Comparison of ENCODE assay signal across 25 cellular contexts in the genomic region with DNA sequence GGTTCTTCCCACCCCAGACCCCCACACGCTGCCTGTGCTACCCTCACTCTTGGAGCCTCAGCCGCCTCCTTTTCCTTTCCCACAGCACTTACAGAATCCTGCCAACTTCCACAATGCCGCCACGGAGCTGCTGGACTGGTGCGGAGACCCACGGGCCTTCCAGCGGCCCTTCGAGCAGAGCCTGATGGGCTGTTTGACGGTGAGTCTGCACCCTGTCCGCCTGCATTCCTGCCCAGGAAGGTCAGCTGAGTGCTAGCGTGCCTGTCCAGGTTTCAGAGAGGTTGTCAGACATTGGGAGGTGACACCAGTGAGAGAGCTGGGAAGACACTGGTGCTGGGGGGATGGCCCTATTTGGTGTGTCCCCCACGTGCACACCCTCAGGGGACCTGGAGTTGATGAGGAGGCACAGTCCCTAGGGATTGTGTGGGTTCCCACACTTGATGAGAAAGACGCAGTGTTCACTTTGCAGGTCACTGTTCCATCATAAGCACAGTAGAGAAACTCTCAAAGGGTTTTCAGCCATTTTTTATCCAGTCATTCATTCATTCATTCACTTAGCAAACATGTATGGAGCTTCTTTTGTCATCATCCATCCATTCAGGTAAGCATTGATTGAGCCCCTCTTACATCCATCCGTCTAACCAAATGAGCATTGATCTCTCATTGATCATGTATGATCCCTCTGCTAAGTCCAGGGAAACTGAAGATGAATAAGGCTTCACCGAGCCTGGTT.
"Had no signal": no experiment of that assay in that cellular context is flagged by ENCODE, and none has a peak within 500 bp of the region (broad histone marks: within the 10 kb centered on the region; RNA-seq: fewer than 3 reads in every experiment).

No MANE protein-coding gene starts in this region.

- H3K27me3 Mint-ChIP-seq: activated naive CD4-positive, alpha-beta T cell treated with anti-CD3 and anti-CD28 coated beads, Interleukin-2, amount 50 U/mL, for 24 hours; stimulated activated naive CD8-positive, alpha-beta T cell treated with anti-CD3 and anti-CD28 coated beads, Interleukin-15, Interleukin-2, amounts not matched to agents 100 ng/mL and 50 ng/mL, for 24 hours had no signal

- H3K4me1 Mint-ChIP-seq: activated naive CD4-positive, alpha-beta T cell treated with anti-CD3 and anti-CD28 coated beads, Interleukin-2, amount 50 U/mL, for 24 hours had no signal

- H3K9me3 Mint-ChIP-seq: activated naive CD4-positive, alpha-beta T cell treated with anti-CD3 and anti-CD28 coated beads, Interleukin-2, amount 50 U/mL, for 24 hours; nephron; stimulated activated naive CD8-positive, alpha-beta T cell treated with anti-CD3 and anti-CD28 coated beads, Interleukin-15, Interleukin-2, amounts not matched to agents 100 ng/mL and 50 ng/mL, for 24 hours had no signal

- H3K4me3 ChIP-seq: adrenal gland, lung, suprapubic skin, transverse colon had no signal

- H3K27ac Mint-ChIP-seq: activated naive CD4-positive, alpha-beta T cell treated with anti-CD3 and anti-CD28 coated beads, Interleukin-2, amount 50 U/mL, for 24 hours; stimulated activated naive CD8-positive, alpha-beta T cell treated with anti-CD3 and anti-CD28 coated beads, Interleukin-15, Interleukin-2, amounts not matched to agents 100 ng/mL and 50 ng/mL, for 24 hours had no signal

- H3K4me1 ChIP-seq: adrenal gland, transverse colon had no signal

- H3K27ac ChIP-seq: adrenal gland, suprapubic skin, transverse colon, VCaP had no signal

- DNase-seq: activated CD4-positive, alpha-beta T cell treated with anti-CD3 and anti-CD28 coated beads for 1 hour; activated CD8-positive, alpha-beta memory T cell treated with anti-CD3 and anti-CD28 coated beads for 24 hours; activated CD8-positive, alpha-beta memory T cell treated with anti-CD3 and anti-CD28 coated beads, Interleukin-2, amount 50 U/mL, for 48 hours; activated effector memory CD4-positive, alpha-beta T cell treated with anti-CD3 and anti-CD28 coated beads, Interleukin-2, amount 50 U/mL, for 16 hours; activated T-cell treated with anti-CD3 and anti-CD28 coated beads, Interleukin-2, amount 50 U/mL, for 48 hours; adrenal gland; foreskin melanocyte; hypothalamus; kidney; midbrain; occipital lobe; posterior cingulate gyrus; retina; stimulated activated CD4-positive, alpha-beta T cell treated with anti-CD3 and anti-CD28 coated beads, Interleukin-1b, Interleukin-23, amount 100 ng/mL, for 48 hours; stimulated activated CD8-positive, alpha-beta memory T cell treated with anti-CD3 and anti-CD28 coated beads, Interleukin-4, amount 100 ng/mL, for 48 hours; SW 1271; T-helper 2 cell; transverse colon had no signal

- ATAC-seq: left lobe of liver had no signal

- H3K27me3 ChIP-seq: adrenal gland, suprapubic skin, transverse colon had no signal

- H3K4me3 Mint-ChIP-seq: activated naive CD4-positive, alpha-beta T cell treated with anti-CD3 and anti-CD28 coated beads, Interleukin-2, amount 50 U/mL, for 24 hours; nephron; stimulated activated naive CD8-positive, alpha-beta T cell treated with anti-CD3 and anti-CD28 coated beads, Interleukin-15, Interleukin-2, amounts not matched to agents 100 ng/mL and 50 ng/mL, for 24 hours had no signal

- H3K9me3 ChIP-seq: adrenal gland, suprapubic skin, transverse colon had no signal
